ENCODE assay signal across 17 cellular contexts in the genomic region with DNA sequence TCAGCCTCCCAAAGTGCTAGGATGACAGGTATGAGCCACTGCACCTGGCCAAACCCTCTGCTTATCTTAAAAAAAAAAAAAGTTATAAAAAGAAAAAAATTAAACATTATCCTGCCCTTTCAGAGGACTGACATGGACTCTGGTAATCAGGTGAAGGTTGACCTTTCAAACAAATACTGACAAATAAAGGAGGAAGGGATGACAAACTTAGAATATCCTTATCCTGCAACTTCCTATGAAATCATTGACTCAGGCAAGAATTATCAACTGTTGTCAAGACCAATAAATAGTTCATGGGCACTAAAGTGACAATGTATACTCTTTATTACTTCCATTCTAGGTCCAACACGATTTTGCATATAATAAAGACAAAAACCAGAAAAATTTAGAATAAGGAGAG.
"Had no signal": no experiment of that assay in that cellular context is flagged by ENCODE, and none has a peak within 500 bp of the region (broad histone marks: within the 10 kb centered on the region; RNA-seq: fewer than 3 reads in every experiment).

No MANE protein-coding gene starts in this region.

- H3K4me1 ChIP-seq: colonic mucosa, lower lobe of right lung had no signal

- ATAC-seq: foreskin keratinocyte; gastroesophageal sphincter; heart left ventricle; left lung; left ventricle myocardium superior; lower lobe of right lung; naive thymus-derived CD4-positive, alpha-beta T cell had no signal

- DNase-seq: colonic mucosa; cortex of kidney; effector CD8-positive, alpha-beta T cell; foreskin keratinocyte; heart left ventricle; hippocampal formation; immature natural killer cell; islet precursor cell; kidney; kidney glomerular epithelial cell; left lung; left ventricle myocardium superior; lower lobe of right lung; mesenchymal stem cell; naive thymus-derived CD4-positive, alpha-beta T cell had no signal

- H3K9me3 ChIP-seq: colonic mucosa, esophagus muscularis mucosa, gastroesophageal sphincter, heart left ventricle, left lung, lower lobe of right lung had no signal

- H3K27me3 ChIP-seq: colonic mucosa, esophagus muscularis mucosa, foreskin keratinocyte, gastroesophageal sphincter, heart left ventricle, left lung had no signal

- H3K4me3 ChIP-seq: colonic mucosa, esophagus muscularis mucosa, gastroesophageal sphincter, heart left ventricle, left lung, lower lobe of right lung had no signal

- H3K36me3 ChIP-seq: colonic mucosa, heart left ventricle, left lung, lower lobe of right lung had no signal

- H3K27ac ChIP-seq: colonic mucosa, esophagus muscularis mucosa, foreskin keratinocyte, gastroesophageal sphincter, heart left ventricle, left lung, lower lobe of right lung had no signal
